In the genomic region with DNA sequence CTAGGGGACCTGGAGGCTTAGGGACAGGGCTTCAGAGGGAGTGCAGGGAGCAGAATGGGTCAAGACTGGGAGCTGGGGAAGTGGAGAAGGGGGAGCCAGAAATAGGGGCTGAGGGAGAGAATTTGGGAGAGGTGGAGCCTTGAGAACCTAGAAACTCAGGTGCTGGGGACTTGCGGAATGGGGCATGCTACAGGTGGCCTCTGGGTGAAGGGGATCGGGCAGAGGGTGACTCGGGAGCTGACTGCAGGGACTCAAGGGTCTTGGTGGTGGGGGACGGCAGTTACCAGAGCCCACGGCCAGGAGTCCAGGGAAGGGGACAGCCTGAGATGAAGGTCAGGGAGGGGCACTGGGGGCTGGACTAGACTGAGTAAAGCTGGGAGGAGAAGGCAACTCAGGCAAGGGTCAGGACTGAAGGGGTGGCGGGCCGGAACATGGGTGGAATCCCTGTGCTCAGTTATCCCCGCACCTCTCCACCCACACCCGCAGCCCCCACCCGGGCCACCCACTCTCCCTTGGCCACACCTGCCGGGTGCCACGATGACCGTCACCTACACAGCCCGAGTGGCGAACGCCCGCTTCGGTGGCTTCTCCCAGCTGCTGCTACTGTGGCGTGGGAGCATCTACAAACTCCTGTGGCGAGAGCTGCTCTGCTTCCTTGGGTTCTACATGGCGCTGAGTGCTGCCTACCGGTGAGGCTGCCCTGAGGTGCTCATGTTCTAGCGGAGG, we compare ENCODE assay signal across 1 cellular context.
TF ChIP-seq lines count a peak whose summit lies in the region.

No MANE protein-coding gene starts in this region.

TF ChIP-seq in WTC11, 78 proteins besides CTCF, POLR2A, EP300 and RAD21 (continued from another document):
- peak; percentile 63 for TF ChIP-seq PRDM15 (CRISPR knock-in tag; IDR thresholded peaks at IDR 0.05)
- no peak for TF ChIP-seq ZNF423 (CRISPR knock-in tag; IDR thresholded peaks at IDR 0.05)
